29 cellular contexts compared by ENCODE assay signal in genomic region chr4:52312722-52313121, GRCh38.
DNase-seq lines count a peak whose midpoint lies in the region; ATAC-seq and TF ChIP-seq lines count a peak whose summit lies in the region.
"Had no signal": no experiment of that assay in that cellular context is flagged by ENCODE, and none has a peak within 500 bp of the region (broad histone marks: within the 10 kb centered on the region; RNA-seq: fewer than 3 reads in every experiment).

No MANE protein-coding gene starts in this region.

- no peaks in the 10 kb centered on the region for H3K4me1 ChIP-seq in HUES48 (ENCODE audit: control insufficient read depth, insufficient read depth, low read length)
- H3K4me1 ChIP-seq in heart right ventricle = no peaks in the 10 kb centered on the region
- H3K4me1 ChIP-seq: heart left ventricle, left lung, psoas muscle, upper lobe of right lung had no signal

- WGBS in heart right ventricle, 2 donors = 73 to 81% methylated on average over 2 of the region's 2 CpGs

- H3K9me3 Mint-ChIP-seq in progenitor cell of endocrine pancreas (ENCODE audit: low read depth) = peaks cover under 1% of the 10 kb centered on the region
- H3K9me3 Mint-ChIP-seq: central memory CD8-positive, alpha-beta T cell had no signal

- CTCF ChIA-PET in RWPE1 (lab: Yijun Ruan, JAX) = no interaction called here

- H3K27me3 Mint-ChIP-seq in progenitor cell of endocrine pancreas = no peaks in the 10 kb centered on the region
- H3K27me3 Mint-ChIP-seq: central memory CD8-positive, alpha-beta T cell had no signal

- H3K9me3 ChIP-seq in HUES48 (ENCODE audit: control insufficient read depth, insufficient read depth, low read length) = no peaks in the 10 kb centered on the region
- peaks cover 0 to 2% (median 0%) of the 10 kb centered on the region in 11 donors for H3K9me3 ChIP-seq in heart right ventricle
- H3K9me3 ChIP-seq: left lung, psoas muscle, SK-N-SH, upper lobe of right lung had no signal

- H3K27ac ChIP-seq in HUES48 (ENCODE audit: low read depth, low read length) (peak overlapping the region; percentile 16), RWPE1 (no peak overlapping the region), heart right ventricle (no peak overlapping the region)
- H3K27ac ChIP-seq: heart left ventricle, left lung, psoas muscle, upper lobe of right lung had no signal

- TF ChIP-seq CTCF in RWPE1 (conservative IDR thresholded peaks at IDR 0.05; ENCODE audit: low read depth) (no peak), progenitor cell of endocrine pancreas (IDR thresholded peaks at IDR 0.05; ENCODE audit: unreplicated experiment) (no peak), heart right ventricle (IDR thresholded peaks at IDR 0.05) (no peak)

- H3K4me3 ChIP-seq in HUES48 (ENCODE audit: low read depth, low read length) (no peak overlapping the region), heart right ventricle (no peak overlapping the region)
- H3K4me3 ChIP-seq: heart left ventricle, left lung, psoas muscle, upper lobe of right lung had no signal

- H3K4me3 Mint-ChIP-seq in progenitor cell of endocrine pancreas (ENCODE audit: low read depth) = no peak overlapping the region
- H3K4me3 Mint-ChIP-seq: activated T-cell treated with anti-CD3 and anti-CD28 coated beads, Interleukin-2, amount 50 U/mL, for 72 hours; CD8-positive, alpha-beta memory T cell; central memory CD8-positive, alpha-beta T cell; stimulated activated memory B cell treated with anti-CD40 and anti-IgM and Interleukin-4, amounts not matched to agents 10 μg/mL and 1 μg/mL and 100 μg/mL, for 72 hours; T-helper 17 cell had no signal

- no peak for ATAC-seq in heart right ventricle
- ATAC-seq in HG02870 (IDR thresholded peaks at IDR 0.05; ENCODE audit: unreplicated experiment) = no peak
- ATAC-seq: activated T-cell treated with anti-CD3 and anti-CD28 coated beads, Interleukin-2, amount 50 U/mL, for 72 hours; esophagus mucosa; heart left ventricle; left lung; psoas muscle; stimulated activated memory B cell treated with anti-CD40 and anti-IgM and Interleukin-4, amounts not matched to agents 10 μg/mL and 1 μg/mL and 100 μg/mL, for 72 hours; T-helper 17 cell; upper lobe of right lung had no signal

- H3K36me3 ChIP-seq in HUES48 (ENCODE audit: control insufficient read depth, insufficient read depth, low read length) = no peaks in the 10 kb centered on the region
- H3K36me3 ChIP-seq in heart right ventricle = no peaks in the 10 kb centered on the region
- H3K36me3 ChIP-seq: heart left ventricle, left lung, upper lobe of right lung had no signal

- POLR2A ChIA-PET in RWPE1 (lab: Yijun Ruan, JAX; ENCODE audit: low non-redundant PET) = no interaction called here

- H3K27me3 ChIP-seq in HUES48 (ENCODE audit: control insufficient read depth, insufficient read depth, low read length) = no peaks in the 10 kb centered on the region
- no peaks in the 10 kb centered on the region for H3K27me3 ChIP-seq in heart right ventricle
- H3K27me3 ChIP-seq: heart left ventricle, left lung, upper lobe of right lung had no signal

- no peak overlapping the region for H3K9ac ChIP-seq in HUES48 (ENCODE audit: low read depth, low read length)
- H3K9ac ChIP-seq: SK-N-SH had no signal

- DNase-seq in RWPE1 (ENCODE audit: low spot score) = peak; percentile 46
- DNase-seq in iPS-NIHi11 (ENCODE audit: low spot score) = peak; percentile 16
- no peak for DNase-seq in progenitor cell of endocrine pancreas (ENCODE audit: low spot score, unreplicated experiment)
- DNase-seq in heart right ventricle = no peak
- no peak for DNase-seq in activated CD8-positive, alpha-beta memory T cell treated with anti-CD3 and anti-CD28 coated beads for 24 hours
- no peak for DNase-seq in stimulated activated CD4-positive, alpha-beta T cell treated with anti-CD3 and anti-CD28 coated beads, Interleukin-4, amount 100 ng/mL, for 24 hours
- DNase-seq: activated CD4-positive, alpha-beta T cell treated with anti-CD3 and anti-CD28 coated beads, Interleukin-2, amount 50 U/mL, for 4 hours; activated naive CD4-positive, alpha-beta T cell treated with Interleukin-2 at 50 U/mL for 16 hours; activated T-cell treated with anti-CD3 and anti-CD28 coated beads, Interleukin-2, amount 50 U/mL, for 72 hours; CD8-positive, alpha-beta memory T cell; DMS 273 treated with DMSO at 0.1 percent for 48 hours; foreskin fibroblast; GOT3; heart left ventricle; Kasumi-1; left lung; NCI-H1417 treated with DMSO at 0.1 percent for 48 hours; NCI-H226; NCI-H774; psoas muscle; SK-N-SH; stimulated activated CD4-positive, alpha-beta T cell treated with anti-CD3 and anti-CD28 coated beads, Interleukin-15, amount 100 ng/mL, for 24 hours; T-helper 17 cell; upper lobe of right lung had no signal

- H3K36me3 Mint-ChIP-seq in progenitor cell of endocrine pancreas (ENCODE audit: insufficient read depth) = no peaks in the 10 kb centered on the region
- H3K36me3 Mint-ChIP-seq: CD8-positive, alpha-beta memory T cell; stimulated activated memory B cell treated with anti-CD40 and anti-IgM and Interleukin-4, amounts not matched to agents 10 μg/mL and 1 μg/mL and 100 μg/mL, for 72 hours had no signal

- peak overlapping the region; percentile 60 for H3K27ac Mint-ChIP-seq in progenitor cell of endocrine pancreas
- H3K27ac Mint-ChIP-seq: activated T-cell treated with anti-CD3 and anti-CD28 coated beads, Interleukin-2, amount 50 U/mL, for 72 hours; CD8-positive, alpha-beta memory T cell; stimulated activated memory B cell treated with anti-CD40 and anti-IgM and Interleukin-4, amounts not matched to agents 10 μg/mL and 1 μg/mL and 100 μg/mL, for 72 hours; T-helper 17 cell had no signal

- H3K4me1 Mint-ChIP-seq in progenitor cell of endocrine pancreas (ENCODE audit: low read depth) = peaks cover 15% of the 10 kb centered on the region
- H3K4me1 Mint-ChIP-seq: CD8-positive, alpha-beta memory T cell; central memory CD8-positive, alpha-beta T cell; stimulated activated memory B cell treated with anti-CD40 and anti-IgM and Interleukin-4, amounts not matched to agents 10 μg/mL and 1 μg/mL and 100 μg/mL, for 72 hours; T-helper 17 cell had no signal

- intact Hi-C loops in heart right ventricle (cut with DNase I) = no loop called here

Comparison
In these comparisons a context has a peak if more than half of its experiments do, and no peak if none do; other contexts are left out.
1. DNase-seq: peak in RWPE1 (single experiment) and iPS-NIHi11 (single experiment); none in progenitor cell of endocrine pancreas (single experiment), heart right ventricle (0 of 2), activated CD8-positive, alpha-beta memory T cell treated with anti-CD3 and anti-CD28 coated beads for 24 hours (single experiment) and stimulated activated CD4-positive, alpha-beta T cell treated with anti-CD3 and anti-CD28 coated beads, Interleukin-4, amount 100 ng/mL, for 24 hours (single experiment).